Comparison of ENCODE assay signal across 30 cellular contexts in genomic region chr2:16383411-16383810, GRCh38.
"Had no signal": no experiment of that assay in that cellular context is flagged by ENCODE, and none has a peak within 500 bp of the region (broad histone marks: within the 10 kb centered on the region; RNA-seq: fewer than 3 reads in every experiment).

No MANE protein-coding gene starts in this region.

- H3K9me3 ChIP-seq: adrenal gland, ascending aorta, body of pancreas, breast epithelium had no signal

- DNase-seq: activated effector memory CD4-positive, alpha-beta T cell treated with anti-CD3 and anti-CD28 coated beads, Interleukin-2, amount 50 U/mL, for 16 hours; activated effector memory CD4-positive, alpha-beta T cell treated with Interleukin-2 at 50 U/mL for 16 hours; activated gamma-delta T cell; activated gamma-delta T cell treated with Interleukin-2 at 50 U/mL for 16 hours; activated naive CD4-positive, alpha-beta T cell; activated naive CD4-positive, alpha-beta T cell treated with anti-CD3 and anti-CD28 coated beads for 36 hours; activated naive CD4-positive, alpha-beta T cell treated with anti-CD3 and anti-CD28 coated beads, Interleukin-2, amount 10 ng/mL, durations not matched to agents 7 days and 5 days; activated naive CD4-positive, alpha-beta T cell treated with anti-CD3 and anti-CD28 coated beads, Interleukin-2, amount 50 U/mL, for 16 hours; activated naive CD4-positive, alpha-beta T cell treated with Interleukin-2 at 50 U/mL for 16 hours; activated naive CD8-positive, alpha-beta T cell treated with anti-CD3 and anti-CD28 coated beads for 36 hours; activated naive CD8-positive, alpha-beta T cell treated with anti-CD3 and anti-CD28 coated beads, Interleukin-2, amount 10 ng/mL, durations not matched to agents 7 days and 5 days; activated naive CD8-positive, alpha-beta T cell treated with anti-CD3 and anti-CD28 coated beads, Interleukin-2, amount 50 U/mL, for 24 hours; activated T-cell treated with anti-CD3 and anti-CD28 coated beads, Interleukin-2, amount 50 U/mL, for 1 hour; activated T-cell treated with anti-CD3 and anti-CD28 coated beads, Interleukin-2, amount 50 U/mL, for 24 hours; activated T-cell treated with anti-CD3 and anti-CD28 coated beads, Interleukin-2, amount 50 U/mL, for 4 hours; activated T-cell treated with anti-CD3 and anti-CD28 coated beads, Interleukin-2, amount 50 U/mL, for 48 hours; activated T-cell treated with anti-CD3 and anti-CD28 coated beads, Interleukin-2, amount 50 U/mL, for 72 hours; adrenal gland; amniotic stem cell; amygdala; anterior cingulate cortex; aorta; body of pancreas; brain microvascular endothelial cell; caudate nucleus; central memory CD4-positive, alpha-beta T cell; cerebellar nuclear complex had no signal

- H3K36me3 ChIP-seq: adrenal gland, ascending aorta, brain microvascular endothelial cell, breast epithelium, cardiac muscle cell had no signal

- H3K4me1 ChIP-seq: adrenal gland, ascending aorta, body of pancreas, breast epithelium had no signal

- H3K27me3 ChIP-seq: adrenal gland, ascending aorta, body of pancreas, brain microvascular endothelial cell, breast epithelium, cardiac muscle cell had no signal

- H3K4me3 ChIP-seq: adrenal gland, ascending aorta, body of pancreas, breast epithelium, cardiac muscle cell had no signal
